In the genomic region with DNA sequence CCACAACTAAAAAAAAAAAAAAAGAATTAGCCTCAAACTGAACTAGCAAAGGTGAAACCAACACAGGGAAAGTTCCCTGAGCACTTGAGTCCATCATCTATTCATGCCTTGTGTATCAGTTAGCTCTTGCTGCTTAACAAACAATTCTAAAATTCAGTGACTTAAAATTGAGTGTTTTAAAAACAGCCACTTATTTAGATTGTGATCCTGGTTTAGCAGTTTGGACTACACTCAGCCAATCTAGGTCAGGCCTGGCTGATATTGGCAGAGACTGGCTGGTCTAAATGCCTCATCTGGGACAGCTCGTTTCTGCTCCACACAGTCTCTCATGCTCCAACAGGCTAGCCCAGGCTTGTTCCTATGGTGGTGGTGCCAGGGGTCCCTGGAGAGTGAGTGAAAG, we compare ENCODE assay signal across 22 cellular contexts.
DNase-seq lines count a peak whose midpoint lies in the region; ATAC-seq, FAIRE-seq and TF ChIP-seq lines count a peak whose summit lies in the region.
"Had no signal": no experiment of that assay in that cellular context is flagged by ENCODE, and none has a peak within 500 bp of the region (broad histone marks: within the 10 kb centered on the region; RNA-seq: fewer than 3 reads in every experiment).

No MANE protein-coding gene starts in this region.

- POLR2A ChIA-PET in HepG2 (lab: Yijun Ruan, JAX) = no interaction called here

- TF ChIP-seq POLR2A in HepG2 (IDR thresholded peaks at IDR 0.05; ENCODE audit: insufficient read depth in 1 of 2, low read depth in 2 of 2, low read length in 2 of 2) = no peak
- no peak for TF ChIP-seq POLR2A in right lobe of liver (IDR thresholded peaks at IDR 0.05)

- ATAC-seq in HepG2 (no peak), right lobe of liver (no peak)
- ATAC-seq: GM12878 had no signal

- H3K36me3 ChIP-seq in HepG2 (replicated peaks in 1 of 2; ENCODE audit: control insufficient read depth in 1 of 2, insufficient read depth in 2 of 2, low read length in 2 of 2) = no peaks in the 10 kb centered on the region
- no peaks in the 10 kb centered on the region for H3K36me3 ChIP-seq in right lobe of liver
- H3K36me3 ChIP-seq: BE2C had no signal

- no peak for TF ChIP-seq RAD21 in HepG2 (CRISPR knock-in tag; IDR thresholded peaks at IDR 0.05)

- peaks cover 4% of the 10 kb centered on the region for H3K4me1 ChIP-seq in HepG2 (ENCODE audit: insufficient read depth, low read length)
- H3K4me1 ChIP-seq in right lobe of liver = no peaks in the 10 kb centered on the region
- H3K4me1 ChIP-seq: BE2C had no signal

- H3K27ac ChIP-seq in HepG2 (ENCODE audit: extremely low read length, insufficient read depth, low read length) (no peak overlapping the region), right lobe of liver (no peak overlapping the region)

- H3K9ac ChIP-seq in HepG2 (ENCODE audit: insufficient read depth, low read depth, low read length) = no peak overlapping the region

- H3K9me3 ChIP-seq in HepG2 (ENCODE audit: low read length) = 0 out of 2 replicates have a peak, but pooled peaks cover 3% of the 10 kb centered on the region
- no peaks in the 10 kb centered on the region for H3K9me3 ChIP-seq in right lobe of liver
- H3K9me3 ChIP-seq: BE2C had no signal

- WGBS in HepG2 (ENCODE audit: low lambda C conversion rate) = 14% methylated on average over 1 of the region's 1 CpG
- WGBS in right lobe of liver (ENCODE audit: insufficient coverage, low coverage, low lambda C conversion rate, missing lambda C conversion rate) = 88% methylated on average over 1 of the region's 1 CpG

- TF ChIP-seq EP300 in HepG2 (IDR thresholded peaks at IDR 0.05; ENCODE audit: low read depth in 2 of 2, low read length in 2 of 2) (no peak), HepG2 (CRISPR knock-in tag; IDR thresholded peaks at IDR 0.05; ENCODE audit: borderline replicate concordance) (no peak)

- H4K20me1 ChIP-seq in HepG2 (ENCODE audit: insufficient read depth, low read length) = no peaks in the 10 kb centered on the region

- TF ChIP-seq CTCF in HepG2 (CRISPR knock-in tag; IDR thresholded peaks at IDR 0.05) (no peak), right lobe of liver (IDR thresholded peaks at IDR 0.05) (no peak), fibroblast of mammary gland (conservative IDR thresholded peaks at IDR 0.05; ENCODE audit: control insufficient read depth, insufficient read depth, low read depth, low read length) (no peak)

- H3K79me2 ChIP-seq in HepG2 (ENCODE audit: insufficient read depth, low read length) = no peaks in the 10 kb centered on the region

- H3K4me3 ChIP-seq in HepG2 (replicated peaks in 1 of 3; ENCODE audit: insufficient read depth in 1 of 3, low read depth in 2 of 3, low read length in 3 of 3) = no peak overlapping the region
- no peak overlapping the region for H3K4me3 ChIP-seq in right lobe of liver
- no peak overlapping the region for H3K4me3 ChIP-seq in fibroblast of mammary gland (ENCODE audit: control insufficient read depth, low read depth, low read length)
- H3K4me3 ChIP-seq: GM12878 had no signal

- in situ Hi-C loops in HepG2 (cut with HindIII; ENCODE audit: extremely low pct_ligation_motif_present, low pct_unique_long_range_greater_than_20kb) = no loop called here

- FAIRE-seq in HepG2 (lab: Jason Lieb, UNC) = no peak
- FAIRE-seq: GM12878, GM19239, H1 had no signal

- no TSS peak for BruUV-seq in HepG2 (replicated peaks; lab: Mats Ljungman, UMichigan)

- intact Hi-C loops in HepG2 (cut with micrococcal nuclease; ENCODE audit: unreplicated experiment) (no loop called here), right lobe of liver (cut with DNase I) (no loop called here)

- no peak overlapping the region for H3K4me2 ChIP-seq in HepG2 (ENCODE audit: low read depth, low read length)

- DNase-seq in HepG2 (ENCODE audit: low spot score) (no peak), right lobe of liver (no peak), NCI-H446 treated with DMSO at 0.1 percent for 48 hours (lab: John Stamatoyannopoulos, UW) (peak; percentile 36), fibroblast of mammary gland (ENCODE audit: low read depth) (peak; percentile 57), stromal cell of bone marrow (ENCODE audit: low read depth) (peak; percentile 14), superior temporal gyrus (ENCODE audit: extremely low spot score) (no peak), mucosa of gallbladder (ENCODE audit: low spot score) (no peak), SKM-1 treated with dmso at 0.1 percent for 144 hours (lab: John Stamatoyannopoulos, UW; ENCODE audit: unreplicated experiment) (no peak)
- DNase-seq: BE2C; C1 segment of cervical spinal cord; CD4-positive, CD25-positive, alpha-beta regulatory T cell; CD8-positive, alpha-beta memory T cell; COR-L47; DMS 273 treated with DMSO at 0.1 percent for 48 hours; DMS53; DND-41; EL; H9; IMR-90 had no signal

- no peak overlapping the region for H2AFZ ChIP-seq in HepG2 (ENCODE audit: low read length)

- CTCF ChIA-PET in HepG2 (lab: Yijun Ruan, JAX; ENCODE audit: low intra/inter-chr PET ratio, low total read pairs) = no interaction called here

- H3K27me3 ChIP-seq in HepG2 (ENCODE audit: control insufficient read depth in 1 of 2, insufficient read depth in 2 of 2, low read length in 2 of 2) = peaks cover 0 to 4% of the 10 kb centered on the region in 2 experiments; a peak in 1 of 5 replicates
- no peaks in the 10 kb centered on the region for H3K27me3 ChIP-seq in right lobe of liver
- H3K27me3 ChIP-seq: BE2C had no signal

TF ChIP-seq in HepG2, 621 proteins besides CTCF, POLR2A, EP300 and RAD21:
- TF ChIP-seq ZNF629 (CRISPR knock-in tag; conservative IDR thresholded peaks at IDR 0.05) (0 out of 2 replicates have a peak, but pooled peaks have one; percentile 14), RBAK (CRISPR knock-in tag; IDR thresholded peaks at IDR 0.05) (peak; percentile 90), ZNF441 (CRISPR knock-in tag; IDR thresholded peaks at IDR 0.05; ENCODE audit: borderline replicate concordance) (no peak)

Comparison
In these comparisons a context has a peak if more than half of its experiments do, and no peak if none do; other contexts are left out.
1. DNase-seq: peak in NCI-H446 treated with DMSO at 0.1 percent for 48 hours (single experiment), fibroblast of mammary gland (single experiment) and stromal cell of bone marrow (single experiment); none in HepG2 (single experiment), right lobe of liver (0 of 3), superior temporal gyrus (single experiment), mucosa of gallbladder (single experiment) and SKM-1 treated with dmso at 0.1 percent for 144 hours (single experiment).